9 cellular contexts compared by ENCODE assay signal in genomic region chr7:151008143-151008510, GRCh38. TPM values are rescaled to one million over a fixed set of nuclear protein-coding genes. Genes with fewer than 3 reads are reported as not detected.
A peak's percentile ranks its signal among the peaks of the same experiment; 100 is the strongest.
DNase-seq lines count a peak whose midpoint lies in the region; ATAC-seq and TF ChIP-seq lines count a peak whose summit lies in the region.
"Had no signal": no experiment of that assay in that cellular context is flagged by ENCODE, and none has a peak within 500 bp of the region (broad histone marks: within the 10 kb centered on the region; RNA-seq: fewer than 3 reads in every experiment).

No MANE protein-coding gene starts in this region.

- H3K4me1 ChIP-seq in ES-I3 (ENCODE audit: insufficient read depth, low read length) = peaks cover 27% of the 10 kb centered on the region
- H3K4me1 ChIP-seq in Panc1 (ENCODE audit: control insufficient read depth, insufficient read depth, low read length) = peaks cover 34% of the 10 kb centered on the region

- H3K27me3 Mint-ChIP-seq in naive B cell = peaks cover 7 to 62% (median 29%) of the 10 kb centered on the region in 3 donors

- DNase-seq in Panc1 (ENCODE audit: low read depth, low spot score) = no peak
- peak; percentile 67 to 87 for DNase-seq in dermis microvascular lymphatic vessel endothelial cell (ENCODE audit: low read depth in 2 of 2)
- DNase-seq in naive B cell = no peak

- no TSS peak for BruUV-seq in Panc1 (replicated peaks; lab: Mats Ljungman, UMichigan)

- no peak for TF ChIP-seq CTCF in Panc1 (IDR thresholded peaks at IDR 0.05)

- H3K36me3 ChIP-seq in ES-I3 (ENCODE audit: insufficient read depth, low read length) (no peaks in the 10 kb centered on the region), Panc1 (ENCODE audit: control insufficient read depth, insufficient read depth, low read length) (no peaks in the 10 kb centered on the region)

- in situ Hi-C loops in Panc1 (cut with HindIII; ENCODE audit: low pct_unique_long_range_greater_than_20kb, low sequenced_read_pairs) = no loop called here

- H3K27me3 ChIP-seq in Panc1 (ENCODE audit: control insufficient read depth, insufficient read depth, low read length) = no peaks in the 10 kb centered on the region

- POLR2A ChIA-PET in Panc1 (lab: Charles Lee) = no interaction called here

- H3K4me1 Mint-ChIP-seq in naive B cell = peaks cover 17 to 23% (median 20%) of the 10 kb centered on the region in 3 donors

- H3K27ac Mint-ChIP-seq in naive B cell = peak overlapping the region in 2 of 6 donors; percentile 30 to 91

- H3K9me3 Mint-ChIP-seq in naive B cell = no peaks in the 10 kb centered on the region

- no peaks in the 10 kb centered on the region for H3K36me3 Mint-ChIP-seq in naive B cell

- CTCF ChIA-PET in Panc1 (lab: Charles Lee) = interaction anchor here (1.1 to 1.4 kb wide), 2 partner anchors 13 to 46 kb away, joined by 3 to 4 read pairs; no protein-coding TSS in a partner anchor

- peak overlapping the region; percentile 31 to 87 (median 75) for H3K4me3 Mint-ChIP-seq in naive B cell

- H3K4me3 ChIP-seq in Panc1 (ENCODE audit: low read depth in 2 of 2, low read length in 2 of 2) = peak overlapping the region in 1 of 2 experiments; percentile 41; a peak in 2 of 4 replicates

- H3K9me3 ChIP-seq in ES-I3 (ENCODE audit: control insufficient read depth, insufficient read depth, low read length) = no peaks in the 10 kb centered on the region
- no peaks in the 10 kb centered on the region for H3K9me3 ChIP-seq in Panc1 (ENCODE audit: control insufficient read depth, insufficient read depth, low read depth, low read length)

- intact Hi-C loops in Panc1 (cut with micrococcal nuclease; ENCODE audit: unreplicated experiment) = no loop called here

- peak overlapping the region; percentile 34; the same call in 1 of the 2 replicates for H3K9ac ChIP-seq in ES-I3 (ENCODE audit: low read depth, low read length)

- ATAC-seq in Panc1 (no peak), naive B cell (ENCODE audit: low read depth in 2 of 2) (no peak), GM19455 (IDR thresholded peaks at IDR 0.05; ENCODE audit: unreplicated experiment) (no peak), esophagus mucosa (no peak), GM21367 (IDR thresholded peaks at IDR 0.05; ENCODE audit: unreplicated experiment) (no peak), HG02642 (IDR thresholded peaks at IDR 0.05; ENCODE audit: poor library complexity, unreplicated experiment) (no peak)

- peak overlapping the region; percentile 12; the same call in 1 of the 2 replicates for H3K27ac ChIP-seq in Panc1 (ENCODE audit: low read length)

RNA-seq across cellular contexts. Expression of gene ATG9B, which starts 16.2 kb away (rescaled TPM):
- 0.98 TPM for total RNA-seq in Panc1 (2021; ENCODE audit: unreplicated experiment)
- 1.6 TPM for polyA plus RNA-seq in Panc1 (2012; ENCODE audit: insufficient read length)
- total RNA-seq in dermis microvascular lymphatic vessel endothelial cell = under 0.01 and 0.13 TPM in 2 replicates
- 10 to 100 TPM in 2 of 6 donors, 1 to 10 TPM in 4; 7.6 to 14.3 (median 9.6) TPM for polyA plus RNA-seq in naive B cell (ENCODE audit: low read depth in 6 of 6)
- total RNA-seq in esophagus mucosa = 16.7 TPM

RNA-seq across cellular contexts. Expression of gene NOS3, which starts 17.3 kb away (rescaled TPM):
- total RNA-seq in Panc1 (2021; ENCODE audit: unreplicated experiment) (3.1 TPM), dermis microvascular lymphatic vessel endothelial cell (28.4 and 31.6 TPM in 2 replicates), esophagus mucosa (3.1 TPM)
- 7.4 TPM for polyA plus RNA-seq in Panc1 (2012; ENCODE audit: insufficient read length)
- 1 to 10 TPM in 4 of 6 donors, under 1 TPM in 2; 0.29 to 2.8 (median 1.3) TPM for polyA plus RNA-seq in naive B cell (ENCODE audit: low read depth in 6 of 6)
- polyA plus RNA-seq: neural cell had no signal

RNA-seq across cellular contexts. Expression of gene ABCB8, which starts 20.1 kb away (rescaled TPM):
- total RNA-seq in Panc1 (2021; ENCODE audit: unreplicated experiment) = 49.8 TPM
- 52.3 TPM for polyA plus RNA-seq in Panc1 (2012; ENCODE audit: insufficient read length)
- 13.9 and 14.0 TPM in 2 replicates for total RNA-seq in dermis microvascular lymphatic vessel endothelial cell
- 10 to 100 TPM; 18.4 to 32.4 (median 23.4) TPM for polyA plus RNA-seq in naive B cell (ENCODE audit: low read depth in 6 of 6)
- total RNA-seq in esophagus mucosa = 25.1 TPM

RNA-seq across cellular contexts. Expression of gene KCNH2, which starts 30.0 kb away (rescaled TPM):
- total RNA-seq in Panc1 (2021; ENCODE audit: unreplicated experiment) (1.8 TPM), dermis microvascular lymphatic vessel endothelial cell (0.13 TPM in 1 of 2 replicates, not detected in the other), esophagus mucosa (0.20 TPM)
- 3.1 TPM for polyA plus RNA-seq in Panc1 (2012; ENCODE audit: insufficient read length)
- polyA plus RNA-seq in naive B cell (ENCODE audit: low read depth in 6 of 6) = under 1 TPM in 3 of 6 donors, not detected in 3; 0.17 to 0.29 (median 0.29) TPM

RNA-seq across cellular contexts. Expression of gene ASIC3, which starts 40.2 kb away (rescaled TPM):
- total RNA-seq in Panc1 (2021; ENCODE audit: unreplicated experiment) = 1.3 TPM
- polyA plus RNA-seq in Panc1 (2012; ENCODE audit: insufficient read length) = 1.7 TPM
- total RNA-seq in dermis microvascular lymphatic vessel endothelial cell = under 0.01 and 0.13 TPM in 2 replicates
- not detected for polyA plus RNA-seq in naive B cell (ENCODE audit: low read depth in 6 of 6)
- total RNA-seq in esophagus mucosa = 0.52 TPM

Comparison
In these comparisons a context has a peak if more than half of its experiments do, and no peak if none do; other contexts are left out.
1. DNase-seq: peak in dermis microvascular lymphatic vessel endothelial cell (2 of 2); none in Panc1 (single experiment) and naive B cell (single experiment).